ENCODE assay signal across 14 cellular contexts in the genomic region with DNA sequence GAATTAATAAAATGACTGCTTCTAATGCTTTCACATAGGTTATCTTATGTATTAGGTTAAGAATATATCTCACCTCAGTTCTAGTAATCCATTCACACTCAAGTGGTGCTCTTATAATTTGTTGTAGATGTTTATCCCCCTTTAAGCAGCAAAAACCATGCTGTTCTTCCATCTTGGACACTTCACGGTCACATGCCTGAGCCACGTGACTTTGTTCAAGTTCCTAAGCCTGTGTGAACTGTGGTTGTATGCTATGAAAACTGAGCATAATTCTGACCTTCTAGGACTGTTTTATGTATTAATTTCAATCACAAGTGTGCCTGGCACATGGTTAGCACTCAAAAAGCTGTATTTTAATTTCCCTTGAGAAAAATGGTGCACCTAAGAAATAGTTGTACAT. TPM values are rescaled to one million over a fixed set of nuclear protein-coding genes. Genes with fewer than 3 reads are reported as not detected.
DNase-seq lines count a peak whose midpoint lies in the region; ATAC-seq and TF ChIP-seq lines count a peak whose summit lies in the region.
"Had no signal": no experiment of that assay in that cellular context is flagged by ENCODE, and none has a peak within 500 bp of the region (broad histone marks: within the 10 kb centered on the region; RNA-seq: fewer than 3 reads in every experiment).

No MANE protein-coding gene starts in this region.

- DNase-seq in WTC11 (ENCODE audit: low spot score) (no peak), foreskin melanocyte (peak; percentile 11), GM23248 (no peak)
- DNase-seq: ACHN; C1 segment of cervical spinal cord; CD4-positive, alpha-beta T cell; DMS79; KG1 had no signal

- H3K27me3 ChIP-seq in Loucy (ENCODE audit: insufficient read depth, low read length, poor library complexity, severe bottlenecking) (no peaks in the 10 kb centered on the region), subcutaneous abdominal adipose tissue (ENCODE audit: control insufficient read depth in 5 of 5, insufficient read depth in 4 of 5, low read length in 5 of 5) (no peaks in the 10 kb centered on the region), GM23248 (replicated peaks; ENCODE audit: insufficient read depth) (no peaks in the 10 kb centered on the region)

- no peaks in the 10 kb centered on the region for H3K9me3 Mint-ChIP-seq in WTC11
- H3K9me3 Mint-ChIP-seq: CD4-positive, alpha-beta T cell had no signal

- no peak for TF ChIP-seq CTCF in Loucy (conservative IDR thresholded peaks at IDR 0.05; ENCODE audit: low read length)
- TF ChIP-seq CTCF in WTC11 (IDR thresholded peaks at IDR 0.05): no peak

- no peaks in the 10 kb centered on the region for H3K27me3 Mint-ChIP-seq in WTC11 (ENCODE audit: low read depth)

- H3K4me3 Mint-ChIP-seq in WTC11: no peak overlapping the region
- H3K4me3 Mint-ChIP-seq: CD4-positive, alpha-beta T cell had no signal

- no peak overlapping the region for H3K27ac Mint-ChIP-seq in WTC11
- H3K27ac Mint-ChIP-seq: CD4-positive, alpha-beta T cell had no signal

- H3K4me3 ChIP-seq in Loucy (ENCODE audit: low read length, poor library complexity, severe bottlenecking) (no peak overlapping the region), subcutaneous abdominal adipose tissue (ENCODE audit: low read depth in 1 of 5, low read length in 5 of 5) (no peak overlapping the region), GM23248 (no peak overlapping the region)

- H3K4me2 ChIP-seq in Loucy (ENCODE audit: low read depth, low read length, poor library complexity, severe bottlenecking): no peak overlapping the region
- H3K4me2 ChIP-seq in GM23248 (ENCODE audit: unreplicated experiment): no peak overlapping the region

- 97 to 100% methylated on average over 2 of the region's 2 CpGs for WGBS in GM23248 (ENCODE audit: low coverage in 1 of 2, low lambda C conversion rate in 2 of 2, missing lambda C conversion rate in 2 of 2), 2 experiments

- no peaks in the 10 kb centered on the region for H3K9me3 ChIP-seq in Loucy (ENCODE audit: insufficient read depth, low read depth, low read length)
- H3K9me3 ChIP-seq in subcutaneous abdominal adipose tissue (ENCODE audit: control insufficient read depth in 5 of 5, low read length in 5 of 5): no peaks in the 10 kb centered on the region
- no peaks in the 10 kb centered on the region for H3K9me3 ChIP-seq in GM23248 (ENCODE audit: low read depth)

- H3K79me2 ChIP-seq in Loucy (ENCODE audit: insufficient read depth, low read length): no peaks in the 10 kb centered on the region
- no peaks in the 10 kb centered on the region for H3K79me2 ChIP-seq in GM23248 (ENCODE audit: insufficient read depth)

- H3K36me3 ChIP-seq in Loucy (ENCODE audit: insufficient read depth, low read length) (no peaks in the 10 kb centered on the region), subcutaneous abdominal adipose tissue (ENCODE audit: control insufficient read depth in 5 of 5, insufficient read depth in 5 of 5, low read length in 5 of 5) (no peaks in the 10 kb centered on the region), GM23248 (ENCODE audit: low read depth) (no peaks in the 10 kb centered on the region)

- H3F3A ChIP-seq in Loucy (ENCODE audit: low read depth): no peaks in the 10 kb centered on the region
- peaks cover 28% of the 10 kb centered on the region for H3F3A ChIP-seq in GM23248 (ENCODE audit: insufficient read depth)

- H4K20me1 ChIP-seq in Loucy (ENCODE audit: insufficient read depth, low read length, poor library complexity, severe bottlenecking): no peaks in the 10 kb centered on the region
- no peaks in the 10 kb centered on the region for H4K20me1 ChIP-seq in GM23248 (ENCODE audit: insufficient read depth)

- H3K9ac ChIP-seq in Loucy (ENCODE audit: low read depth, low read length, poor library complexity, severe bottlenecking) (no peak overlapping the region), subcutaneous abdominal adipose tissue (ENCODE audit: low read length in 5 of 5) (no peak overlapping the region), GM23248 (no peak overlapping the region)

- no peaks in the 10 kb centered on the region for H3K36me3 Mint-ChIP-seq in WTC11

- in situ Hi-C loops in GM23248 (cut with MboI): no loop called here

- H3K27ac ChIP-seq in subcutaneous abdominal adipose tissue (ENCODE audit: low read depth, low read length): peak overlapping the region; percentile 3
- H3K27ac ChIP-seq in GM23248: no peak overlapping the region

- CTCF ChIA-PET in WTC11 (lab: Charles Lee): no interaction called here

- ATAC-seq in WTC11 (no peak), GM19023 (IDR thresholded peaks at IDR 0.05; ENCODE audit: unreplicated experiment) (no peak), GM18867 (IDR thresholded peaks at IDR 0.05; ENCODE audit: unreplicated experiment) (no peak), GM21529 (IDR thresholded peaks at IDR 0.05; ENCODE audit: unreplicated experiment) (no peak)
- ATAC-seq: HCT116 had no signal

- H3K9me2 ChIP-seq in Loucy (replicated peaks; ENCODE audit: low read depth, low read length) (no peaks in the 10 kb centered on the region), GM23248 (ENCODE audit: insufficient read depth) (no peaks in the 10 kb centered on the region)

- H3K4me1 Mint-ChIP-seq in WTC11: peaks cover 30% of the 10 kb centered on the region

- H3K4me1 ChIP-seq in Loucy (ENCODE audit: insufficient read depth, low read length, poor library complexity, severe bottlenecking) (no peaks in the 10 kb centered on the region), subcutaneous abdominal adipose tissue (ENCODE audit: control insufficient read depth in 5 of 5, insufficient read depth in 5 of 5, low read length in 5 of 5) (peaks cover 0 to 26% (median 14%) of the 10 kb centered on the region in 5 donors), GM23248 (ENCODE audit: insufficient read depth) (peaks cover 32% of the 10 kb centered on the region)

- H2AFZ ChIP-seq in Loucy (ENCODE audit: low read length) (0 out of 2 replicates have a peak overlapping the region, but pooled peaks have one; percentile 33), GM23248 (no peak overlapping the region)

- POLR2A ChIA-PET in WTC11 (lab: Charles Lee): no interaction called here

TF ChIP-seq in WTC11, 78 proteins besides CTCF, POLR2A, EP300 and RAD21:
- TF ChIP-seq, protein P1, sequence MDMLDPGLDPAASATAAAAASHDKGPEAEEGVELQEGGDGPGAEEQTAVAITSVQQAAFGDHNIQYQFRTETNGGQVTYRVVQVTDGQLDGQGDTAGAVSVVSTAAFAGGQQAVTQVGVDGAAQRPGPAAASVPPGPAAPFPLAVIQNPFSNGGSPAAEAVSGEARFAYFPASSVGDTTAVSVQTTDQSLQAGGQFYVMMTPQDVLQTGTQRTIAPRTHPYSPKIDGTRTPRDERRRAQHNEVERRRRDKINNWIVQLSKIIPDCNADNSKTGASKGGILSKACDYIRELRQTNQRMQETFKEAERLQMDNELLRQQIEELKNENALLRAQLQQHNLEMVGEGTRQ (CRISPR knock-in tag; IDR thresholded peaks at IDR 0.05): peak; percentile 32; the same call in 1 of the 2 replicates
- TF ChIP-seq KAT7 (CRISPR knock-in tag; IDR thresholded peaks at IDR 0.05; ENCODE audit: borderline replicate concordance): no peak
- TF ChIP-seq SMAD3 (CRISPR knock-in tag; IDR thresholded peaks at IDR 0.05; ENCODE audit: borderline replicate concordance): no peak
- TF ChIP-seq, protein P2, sequence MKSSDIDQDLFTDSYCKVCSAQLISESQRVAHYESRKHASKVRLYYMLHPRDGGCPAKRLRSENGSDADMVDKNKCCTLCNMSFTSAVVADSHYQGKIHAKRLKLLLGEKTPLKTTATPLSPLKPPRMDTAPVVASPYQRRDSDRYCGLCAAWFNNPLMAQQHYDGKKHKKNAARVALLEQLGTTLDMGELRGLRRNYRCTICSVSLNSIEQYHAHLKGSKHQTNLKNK (CRISPR knock-in tag; IDR thresholded peaks at IDR 0.05): no peak
- TF ChIP-seq ZBTB21 (CRISPR knock-in tag; IDR thresholded peaks at IDR 0.05; ENCODE audit: borderline replicate concordance): no peak

RNA-seq across cellular contexts. Expression of a gene that starts 41.2 kb away (rescaled TPM):
- total RNA-seq in WTC11 (2021): 4.0 to 4.4 TPM (median 4.2 TPM) in 3 replicates
- total RNA-seq in GM23248 (2014; rRNA removed; shearing (Covaris generic)): 13.4 and 16.6 TPM in 2 replicates
- 13.2 and 13.8 TPM in 2 replicates for polyA plus RNA-seq in GM23248 (2016; fragmentation: Nextera tagmentation; extraction: Ambion mirVana)
- total RNA-seq: CD4-positive, alpha-beta T cell had no signal
